Comparison of ENCODE assay signal across 1 cellular context in the genomic region with DNA sequence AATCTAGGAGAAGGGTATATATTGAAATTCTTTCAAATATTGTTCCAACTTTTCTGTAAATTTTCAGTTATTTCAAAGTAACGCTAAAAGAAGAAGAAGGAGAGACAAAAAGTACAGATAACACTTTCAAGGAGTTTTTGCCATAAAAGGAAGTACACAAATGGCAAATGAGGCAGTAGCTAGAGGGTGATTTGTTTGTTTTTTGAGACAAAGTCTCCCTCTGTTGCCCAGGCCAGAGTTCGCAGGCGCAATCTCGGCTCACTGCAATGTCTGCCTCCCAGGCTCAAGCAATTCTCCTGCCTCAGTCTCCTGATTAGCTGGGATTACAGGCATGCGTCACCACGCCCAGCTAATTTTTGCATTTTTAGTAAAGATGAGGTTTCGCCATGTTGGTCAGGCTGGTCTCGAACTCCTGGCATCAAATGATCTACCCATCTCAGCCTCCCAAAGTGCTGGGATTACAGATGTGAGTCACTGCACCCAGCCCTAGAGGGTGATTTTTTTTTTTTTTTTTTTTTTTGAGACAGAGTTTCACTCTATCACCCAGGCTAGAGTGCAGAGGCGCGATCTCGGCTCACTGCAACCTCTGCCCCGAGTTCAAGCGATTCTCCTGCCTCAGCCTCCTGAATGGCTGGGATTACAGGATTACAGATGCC.
TF ChIP-seq lines count a peak whose summit lies in the region.

No MANE protein-coding gene starts in this region.

TF ChIP-seq in HEK293, 187 proteins besides CTCF, POLR2A, EP300 and RAD21 (continued from another document):
- TF ChIP-seq, protein P1, sequence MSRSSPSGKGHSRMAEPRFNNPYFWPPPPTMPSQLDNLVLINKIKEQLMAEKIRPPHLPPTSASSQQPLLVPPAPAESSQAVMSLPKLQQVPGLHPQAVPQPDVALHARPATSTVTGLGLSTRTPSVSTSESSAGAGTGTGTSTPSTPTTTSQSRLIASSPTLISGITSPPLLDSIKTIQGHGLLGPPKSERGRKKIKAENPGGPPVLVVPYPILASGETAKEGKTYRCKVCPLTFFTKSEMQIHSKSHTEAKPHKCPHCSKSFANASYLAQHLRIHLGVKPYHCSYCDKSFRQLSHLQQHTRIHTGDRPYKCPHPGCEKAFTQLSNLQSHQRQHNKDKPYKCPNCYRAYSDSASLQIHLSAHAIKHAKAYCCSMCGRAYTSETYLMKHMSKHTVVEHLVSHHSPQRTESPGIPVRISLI (tag by site-specific recombination; IDR thresholded peaks at IDR 0.05), result 0 out of 2 replicates have a peak, but pooled peaks have one; percentile 22
